Comparison of ENCODE assay signal across 17 cellular contexts in the genomic region with DNA sequence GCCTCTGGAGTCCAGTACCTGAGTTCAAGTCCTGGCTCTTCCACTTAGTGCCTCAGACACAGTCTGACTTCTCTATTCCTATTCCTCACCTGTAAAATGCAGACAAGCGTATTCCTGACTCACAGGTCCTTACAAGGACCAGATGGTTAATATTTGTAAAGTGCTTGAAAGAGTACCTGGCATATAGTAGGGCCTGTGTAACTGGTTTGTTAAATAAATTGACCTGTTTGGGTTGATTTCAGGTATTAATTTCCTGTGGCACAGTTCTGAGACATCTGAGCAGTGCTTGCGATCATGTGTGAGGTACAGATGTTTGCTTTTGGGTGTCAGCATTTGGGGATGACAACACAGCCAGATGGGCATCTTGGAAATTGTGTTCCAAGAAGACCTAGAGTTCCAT.
A peak's percentile ranks its signal among the peaks of the same experiment; 100 is the strongest.
DNase-seq lines count a peak whose midpoint lies in the region; ATAC-seq and TF ChIP-seq lines count a peak whose summit lies in the region.
"Had no signal": no experiment of that assay in that cellular context is flagged by ENCODE, and none has a peak within 500 bp of the region (broad histone marks: within the 10 kb centered on the region; RNA-seq: fewer than 3 reads in every experiment).

No MANE protein-coding gene starts in this region.

- H3K4me1 ChIP-seq in colonic mucosa, result no peaks in the 10 kb centered on the region
- peaks cover 2% of the 10 kb centered on the region for H3K4me1 ChIP-seq in mucosa of descending colon (ENCODE audit: low read depth)
- H3K4me1 ChIP-seq: BE2C, SJCRH30 had no signal

- TF ChIP-seq CTCF in colonic mucosa (IDR thresholded peaks at IDR 0.05) (no peak), mucosa of descending colon (IDR thresholded peaks at IDR 0.05) (no peak)

- H3K27ac ChIP-seq in colonic mucosa, result peak overlapping the region; percentile 28
- H3K27ac ChIP-seq: HL-60, RWPE1, SJCRH30 had no signal

- no peaks in the 10 kb centered on the region for H3K9me3 ChIP-seq in colonic mucosa
- no peaks in the 10 kb centered on the region for H3K9me3 ChIP-seq in mucosa of descending colon
- H3K9me3 ChIP-seq: BE2C, SJCRH30 had no signal

- H3K36me3 ChIP-seq in colonic mucosa, result no peaks in the 10 kb centered on the region
- no peaks in the 10 kb centered on the region for H3K36me3 ChIP-seq in mucosa of descending colon (ENCODE audit: low read depth)
- H3K36me3 ChIP-seq: BE2C, SJCRH30 had no signal

- no peak overlapping the region for H3K9ac ChIP-seq in colonic mucosa (ENCODE audit: low read depth in 2 of 2, low read length in 2 of 2)

- DNase-seq in NCI-H146 (lab: John Stamatoyannopoulos, UW) (peak; percentile 64), NCI-H2196 (lab: John Stamatoyannopoulos, UW; ENCODE audit: unreplicated experiment) (peak; percentile 54), colonic mucosa (no peak), mucosa of descending colon (no peak), cerebellum (ENCODE audit: low spot score) (no peak)
- DNase-seq in activated CD4-positive, CD25-positive, alpha-beta regulatory T cell treated with anti-CD3 and anti-CD28 coated beads, Interleukin-2, amount 50 U/mL, for 72 hours, result no peak
- DNase-seq: BE2C; CD4-positive, alpha-beta memory T cell; GF-D8; GOT3; HFFc6; NCI-H1048; SJCRH30 had no signal

- H3K4me3 ChIP-seq in colonic mucosa, result no peak overlapping the region
- no peak overlapping the region for H3K4me3 ChIP-seq in mucosa of descending colon
- H3K4me3 ChIP-seq: K562, SJCRH30 had no signal

- intact Hi-C loops in colonic mucosa (cut with DNase I), result no loop called here
- intact Hi-C loops in mucosa of descending colon (cut with DNase I, micrococcal nuclease), result no loop called here

- no peaks in the 10 kb centered on the region for H3K27me3 ChIP-seq in colonic mucosa
- H3K27me3 ChIP-seq: BE2C, SJCRH30 had no signal

- ATAC-seq in mucosa of descending colon (peak; percentile 18), GM21423 (IDR thresholded peaks at IDR 0.05; ENCODE audit: unreplicated experiment) (no peak)
- ATAC-seq: K562 had no signal

Comparison
In these comparisons a context has a peak if more than half of its experiments do, and no peak if none do; other contexts are left out.
1. DNase-seq: peak in NCI-H146 (single experiment) and NCI-H2196 (single experiment); none in colonic mucosa (single experiment), mucosa of descending colon (0 of 3), cerebellum (single experiment) and activated CD4-positive, CD25-positive, alpha-beta regulatory T cell treated with anti-CD3 and anti-CD28 coated beads, Interleukin-2, amount 50 U/mL, for 72 hours (single experiment).